Comparison of ENCODE assay signal across 1 cellular context in genomic region chr19:5336195-5336965, GRCh38.
TF ChIP-seq lines count a peak whose summit lies in the region.

No MANE protein-coding gene starts in this region.

TF ChIP-seq in WTC11, 78 proteins besides CTCF, POLR2A, EP300 and RAD21 (continued from another document):
- TF ChIP-seq ARID4B (CRISPR knock-in tag; IDR thresholded peaks at IDR 0.05; ENCODE audit: borderline replicate concordance) (no peak), AFF4 (CRISPR knock-in tag; IDR thresholded peaks at IDR 0.05; ENCODE audit: borderline replicate concordance) (no peak), USF2 (CRISPR knock-in tag; IDR thresholded peaks at IDR 0.05) (no peak), ERG (CRISPR knock-in tag; IDR thresholded peaks at IDR 0.05) (no peak), FOXP1 (CRISPR knock-in tag; IDR thresholded peaks at IDR 0.05; ENCODE audit: borderline replicate concordance) (no peak), CREB1 (CRISPR knock-in tag; IDR thresholded peaks at IDR 0.05) (no peak), E2F5 (CRISPR knock-in tag; IDR thresholded peaks at IDR 0.05) (no peak), TEAD4 (CRISPR knock-in tag; IDR thresholded peaks at IDR 0.05) (no peak), ZNF121 (CRISPR knock-in tag; IDR thresholded peaks at IDR 0.05) (no peak), TEAD1 (CRISPR knock-in tag; IDR thresholded peaks at IDR 0.05) (no peak), MXD4 (CRISPR knock-in tag; IDR thresholded peaks at IDR 0.05; ENCODE audit: borderline replicate concordance) (no peak), ZNF317 (CRISPR knock-in tag; IDR thresholded peaks at IDR 0.05; ENCODE audit: borderline replicate concordance, low read depth) (no peak), ZMAT4 (CRISPR knock-in tag; IDR thresholded peaks at IDR 0.05) (no peak), ZNF281 (CRISPR knock-in tag; IDR thresholded peaks at IDR 0.05) (no peak), ZNF423 (CRISPR knock-in tag; IDR thresholded peaks at IDR 0.05) (no peak), ZBTB21 (CRISPR knock-in tag; IDR thresholded peaks at IDR 0.05; ENCODE audit: borderline replicate concordance) (no peak), FOXK1 (CRISPR knock-in tag; IDR thresholded peaks at IDR 0.05) (no peak)
TF ChIP-seq in WTC11: peak in this region for 0.
